ENCODE assay signal across 9 cellular contexts in the genomic region with DNA sequence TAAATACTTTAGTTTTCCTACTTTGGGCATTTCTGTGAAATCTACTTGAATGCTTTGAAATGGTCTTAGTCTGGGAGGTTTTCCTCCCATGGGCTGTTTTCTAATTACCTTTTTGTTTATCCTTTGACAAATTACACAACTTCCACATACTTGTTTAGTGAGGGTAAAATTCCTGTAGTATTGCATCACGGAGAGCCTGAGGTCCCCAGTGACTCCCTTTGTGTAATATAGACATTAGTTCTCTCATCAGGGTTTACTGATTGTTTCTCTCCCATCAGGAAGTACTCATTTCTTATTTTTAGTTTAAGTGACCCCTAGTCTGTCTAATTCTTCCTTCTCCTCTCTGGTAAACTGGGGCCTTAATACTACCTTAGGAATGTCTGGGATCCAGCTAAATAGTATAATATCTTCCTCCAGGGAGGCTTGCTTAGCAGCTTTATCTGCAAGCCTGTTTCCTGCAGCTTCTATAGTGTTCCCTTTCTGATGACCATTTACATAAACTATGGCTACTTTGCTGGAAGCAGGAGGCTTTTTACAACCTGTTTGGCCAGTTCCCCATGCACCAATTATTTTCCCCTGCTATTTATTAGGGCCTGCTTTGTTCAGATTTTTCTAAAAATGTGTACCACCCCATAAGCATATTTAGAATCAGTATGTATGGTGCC.
DNase-seq lines count a peak whose midpoint lies in the region; ATAC-seq, FAIRE-seq and TF ChIP-seq lines count a peak whose summit lies in the region.
"Had no signal": no experiment of that assay in that cellular context is flagged by ENCODE, and none has a peak within 500 bp of the region (broad histone marks: within the 10 kb centered on the region; RNA-seq: fewer than 3 reads in every experiment).

No MANE protein-coding gene starts in this region.

- no peak for DNase-seq in activated naive CD8-positive, alpha-beta T cell treated with anti-CD3 and anti-CD28 coated beads, Interleukin-2, amount 10 ng/mL, durations not matched to agents 7 days and 5 days
- DNase-seq in activated naive CD8-positive, alpha-beta T cell treated with anti-CD3 and anti-CD28 coated beads, Interleukin-2, amount 50 U/mL, for 24 hours = no peak
- peak; percentile 73 for DNase-seq in astrocyte (ENCODE audit: low read depth)
- peak; percentile 92 for DNase-seq in kidney tubule cell (ENCODE audit: low spot score)
- DNase-seq in uterus = peak in 1 of 2 donors; percentile 33
- no peak for DNase-seq in activated naive CD4-positive, alpha-beta T cell treated with anti-CD3 and anti-CD28 coated beads, Interleukin-2, amount 10 ng/mL, durations not matched to agents 7 days and 5 days
- no peak for DNase-seq in SHP77 (lab: John Stamatoyannopoulos, UW)
- no peak for DNase-seq in epidermal melanocyte (ENCODE audit: insufficient read length, low spot score)
- DNase-seq: C1 segment of cervical spinal cord had no signal

- no peak for FAIRE-seq in astrocyte (lab: Jason Lieb, UNC)

- intact Hi-C loops in uterus (cut with DNase I; ENCODE audit: low total_unique reads) = no loop called here

- H3K4me3 ChIP-seq in astrocyte (ENCODE audit: insufficient read depth, low read depth, low read length) (no peak overlapping the region), uterus (no peak overlapping the region)

- H3K27me3 ChIP-seq in astrocyte (ENCODE audit: insufficient read depth, low read length) (no peaks in the 10 kb centered on the region), uterus (no peaks in the 10 kb centered on the region)

- H3K9ac ChIP-seq in astrocyte (ENCODE audit: low read length) = peak overlapping the region; percentile 32

- H3K4me1 ChIP-seq in astrocyte (ENCODE audit: insufficient read depth, low read length) (peaks cover 11% of the 10 kb centered on the region), uterus (no peaks in the 10 kb centered on the region)

- peaks cover 15% of the 10 kb centered on the region for H3K9me3 Mint-ChIP-seq in activated naive CD8-positive, alpha-beta T cell treated with anti-CD3 and anti-CD28 coated beads, Interleukin-2, amount 10 ng/mL, durations not matched to agents 7 days and 5 days
- peaks cover 3% of the 10 kb centered on the region for H3K9me3 Mint-ChIP-seq in activated naive CD8-positive, alpha-beta T cell treated with anti-CD3 and anti-CD28 coated beads, Interleukin-2, amount 50 U/mL, for 24 hours
- H3K9me3 Mint-ChIP-seq in astrocyte (ENCODE audit: unreplicated experiment) = peaks cover 16% of the 10 kb centered on the region
- H3K9me3 Mint-ChIP-seq in activated naive CD4-positive, alpha-beta T cell treated with anti-CD3 and anti-CD28 coated beads, Interleukin-2, amount 10 ng/mL, durations not matched to agents 7 days and 5 days = no peaks in the 10 kb centered on the region

- ATAC-seq in activated naive CD8-positive, alpha-beta T cell treated with anti-CD3 and anti-CD28 coated beads, Interleukin-2, amount 10 ng/mL, durations not matched to agents 7 days and 5 days (ENCODE audit: low read depth) = no peak
- ATAC-seq in activated naive CD8-positive, alpha-beta T cell treated with anti-CD3 and anti-CD28 coated beads, Interleukin-2, amount 50 U/mL, for 24 hours = no peak

- peak overlapping the region; percentile 50 for H3K4me2 ChIP-seq in astrocyte (ENCODE audit: low read length)

- no peaks in the 10 kb centered on the region for H3K9me3 ChIP-seq in astrocyte (ENCODE audit: insufficient read depth, low read depth, low read length)
- no peaks in the 10 kb centered on the region for H3K9me3 ChIP-seq in uterus

- H3K27me3 Mint-ChIP-seq in activated naive CD8-positive, alpha-beta T cell treated with anti-CD3 and anti-CD28 coated beads, Interleukin-2, amount 10 ng/mL, durations not matched to agents 7 days and 5 days = no peaks in the 10 kb centered on the region
- peaks cover 2% of the 10 kb centered on the region for H3K27me3 Mint-ChIP-seq in activated naive CD8-positive, alpha-beta T cell treated with anti-CD3 and anti-CD28 coated beads, Interleukin-2, amount 50 U/mL, for 24 hours
- H3K27me3 Mint-ChIP-seq in astrocyte (ENCODE audit: low read depth, unreplicated experiment) = no peaks in the 10 kb centered on the region
- peaks cover 8% of the 10 kb centered on the region for H3K27me3 Mint-ChIP-seq in activated naive CD4-positive, alpha-beta T cell treated with anti-CD3 and anti-CD28 coated beads, Interleukin-2, amount 10 ng/mL, durations not matched to agents 7 days and 5 days

- peaks cover 48% of the 10 kb centered on the region for H3K4me1 Mint-ChIP-seq in activated naive CD8-positive, alpha-beta T cell treated with anti-CD3 and anti-CD28 coated beads, Interleukin-2, amount 10 ng/mL, durations not matched to agents 7 days and 5 days
- H3K4me1 Mint-ChIP-seq in activated naive CD8-positive, alpha-beta T cell treated with anti-CD3 and anti-CD28 coated beads, Interleukin-2, amount 50 U/mL, for 24 hours = peaks cover 28% of the 10 kb centered on the region
- H3K4me1 Mint-ChIP-seq in astrocyte (ENCODE audit: low read depth, unreplicated experiment) = peaks cover 23% of the 10 kb centered on the region
- H3K4me1 Mint-ChIP-seq in activated naive CD4-positive, alpha-beta T cell treated with anti-CD3 and anti-CD28 coated beads, Interleukin-2, amount 10 ng/mL, durations not matched to agents 7 days and 5 days = peaks cover 18% of the 10 kb centered on the region

- CTCF ChIA-PET in activated naive CD4-positive, alpha-beta T cell treated with anti-CD3 and anti-CD28 coated beads, Interleukin-2, amount 10 ng/mL, durations not matched to agents 7 days and 5 days (lab: Charles Lee) = interaction anchor here (0.7 kb wide), 1 partner anchor 28 kb away, joined by 3 read pairs; no protein-coding TSS in a partner anchor

- H3K36me3 ChIP-seq in astrocyte (ENCODE audit: insufficient read depth, low read length) (no peaks in the 10 kb centered on the region), uterus (no peaks in the 10 kb centered on the region)

- POLR2A ChIA-PET in activated naive CD8-positive, alpha-beta T cell treated with anti-CD3 and anti-CD28 coated beads, Interleukin-2, amount 10 ng/mL, durations not matched to agents 7 days and 5 days (lab: Charles Lee) = interaction anchor here (1.0 to 1.7 kb wide), 3 partner anchors 11 to 17 kb away, joined by 3 to 5 read pairs (median 3); no protein-coding TSS in a partner anchor

- H4K20me1 ChIP-seq in astrocyte (ENCODE audit: insufficient read depth, low read length) = no peaks in the 10 kb centered on the region

- TF ChIP-seq CTCF in astrocyte (IDR thresholded peaks at IDR 0.05; ENCODE audit: insufficient read depth, low read depth, low read length) (no peak), uterus (IDR thresholded peaks at IDR 0.05) (no peak)

- peak overlapping the region; percentile 31 for H3K27ac Mint-ChIP-seq in activated naive CD8-positive, alpha-beta T cell treated with anti-CD3 and anti-CD28 coated beads, Interleukin-2, amount 10 ng/mL, durations not matched to agents 7 days and 5 days
- H3K27ac Mint-ChIP-seq in activated naive CD8-positive, alpha-beta T cell treated with anti-CD3 and anti-CD28 coated beads, Interleukin-2, amount 50 U/mL, for 24 hours = no peak overlapping the region
- peak overlapping the region; percentile 87 for H3K27ac Mint-ChIP-seq in astrocyte (ENCODE audit: unreplicated experiment)
- no peak overlapping the region for H3K27ac Mint-ChIP-seq in activated naive CD4-positive, alpha-beta T cell treated with anti-CD3 and anti-CD28 coated beads, Interleukin-2, amount 10 ng/mL, durations not matched to agents 7 days and 5 days

- H3K27ac ChIP-seq in astrocyte (ENCODE audit: low read depth, low read length) (peak overlapping the region; percentile 76), uterus (peak overlapping the region; percentile 35 to 52)

- peaks cover 50% of the 10 kb centered on the region for H3K36me3 Mint-ChIP-seq in activated naive CD8-positive, alpha-beta T cell treated with anti-CD3 and anti-CD28 coated beads, Interleukin-2, amount 10 ng/mL, durations not matched to agents 7 days and 5 days
- H3K36me3 Mint-ChIP-seq in activated naive CD8-positive, alpha-beta T cell treated with anti-CD3 and anti-CD28 coated beads, Interleukin-2, amount 50 U/mL, for 24 hours (ENCODE audit: low read depth) = no peaks in the 10 kb centered on the region
- H3K36me3 Mint-ChIP-seq in astrocyte (ENCODE audit: low read depth, unreplicated experiment) = peaks cover 6% of the 10 kb centered on the region
- H3K36me3 Mint-ChIP-seq in activated naive CD4-positive, alpha-beta T cell treated with anti-CD3 and anti-CD28 coated beads, Interleukin-2, amount 10 ng/mL, durations not matched to agents 7 days and 5 days = peaks cover 5% of the 10 kb centered on the region

- TF ChIP-seq POLR2A in uterus (IDR thresholded peaks at IDR 0.05) = no peak

- H3K4me3 Mint-ChIP-seq in activated naive CD8-positive, alpha-beta T cell treated with anti-CD3 and anti-CD28 coated beads, Interleukin-2, amount 10 ng/mL, durations not matched to agents 7 days and 5 days = no peak overlapping the region
- no peak overlapping the region for H3K4me3 Mint-ChIP-seq in activated naive CD8-positive, alpha-beta T cell treated with anti-CD3 and anti-CD28 coated beads, Interleukin-2, amount 50 U/mL, for 24 hours
- no peak overlapping the region for H3K4me3 Mint-ChIP-seq in astrocyte (ENCODE audit: unreplicated experiment)
- H3K4me3 Mint-ChIP-seq in activated naive CD4-positive, alpha-beta T cell treated with anti-CD3 and anti-CD28 coated beads, Interleukin-2, amount 10 ng/mL, durations not matched to agents 7 days and 5 days = no peak overlapping the region

- H3K79me2 ChIP-seq in astrocyte (ENCODE audit: insufficient read depth, low read length) = no peaks in the 10 kb centered on the region

- H2AFZ ChIP-seq in astrocyte (ENCODE audit: low read depth, low read length) = no peak overlapping the region

Comparison
In these comparisons a context has a peak if more than half of its experiments do, and no peak if none do; other contexts are left out.
1. H3K27ac Mint-ChIP-seq: peak in activated naive CD8-positive, alpha-beta T cell treated with anti-CD3 and anti-CD28 coated beads, Interleukin-2, amount 10 ng/mL, durations not matched to agents 7 days and 5 days (single experiment) and astrocyte (single experiment); none in activated naive CD8-positive, alpha-beta T cell treated with anti-CD3 and anti-CD28 coated beads, Interleukin-2, amount 50 U/mL, for 24 hours (single experiment) and activated naive CD4-positive, alpha-beta T cell treated with anti-CD3 and anti-CD28 coated beads, Interleukin-2, amount 10 ng/mL, durations not matched to agents 7 days and 5 days (single experiment).
2. DNase-seq: peak in astrocyte (single experiment) and kidney tubule cell (single experiment); none in activated naive CD8-positive, alpha-beta T cell treated with anti-CD3 and anti-CD28 coated beads, Interleukin-2, amount 10 ng/mL, durations not matched to agents 7 days and 5 days (single experiment), activated naive CD8-positive, alpha-beta T cell treated with anti-CD3 and anti-CD28 coated beads, Interleukin-2, amount 50 U/mL, for 24 hours (single experiment), activated naive CD4-positive, alpha-beta T cell treated with anti-CD3 and anti-CD28 coated beads, Interleukin-2, amount 10 ng/mL, durations not matched to agents 7 days and 5 days (single experiment), SHP77 (0 of 2) and epidermal melanocyte (single experiment).